ENCODE assay signal across 19 cellular contexts in genomic region chr15:96276438-96277210, GRCh38. TPM values are rescaled to one million over a fixed set of nuclear protein-coding genes. Genes with fewer than 3 reads are reported as not detected.
DNase-seq lines count a peak whose midpoint lies in the region; ATAC-seq, FAIRE-seq and TF ChIP-seq lines count a peak whose summit lies in the region.
"Had no signal": no experiment of that assay in that cellular context is flagged by ENCODE, and none has a peak within 500 bp of the region (broad histone marks: within the 10 kb centered on the region; RNA-seq: fewer than 3 reads in every experiment).

No MANE protein-coding gene starts in this region.

- POLR2A ChIA-PET in IMR-90 (lab: Charles Lee; ENCODE audit: unreplicated experiment), result no interaction called here
- POLR2A ChIA-PET in HepG2 (lab: Yijun Ruan, JAX), result no interaction called here

- H2AFZ ChIP-seq in IMR-90 (replicated peaks; ENCODE audit: low read length, poor library complexity) (no peak overlapping the region), mammary epithelial cell (ENCODE audit: low read depth, low read length) (no peak overlapping the region), HepG2 (ENCODE audit: low read length) (no peak overlapping the region)

- H2BK15ac ChIP-seq in IMR-90 (ENCODE audit: low read depth, low read length), result no peak overlapping the region

- H3K4me3 ChIP-seq in IMR-90 (ENCODE audit: insufficient read depth, low read depth, low read length) (no peak overlapping the region), mammary epithelial cell (replicated peaks in 1 of 3; ENCODE audit: insufficient read depth in 1 of 3, low read depth in 2 of 3, low read length in 3 of 3) (no peak overlapping the region), foreskin fibroblast (ENCODE audit: low read depth in 1 of 2, low read length in 2 of 2) (no peak overlapping the region), HepG2 (replicated peaks in 1 of 3; ENCODE audit: insufficient read depth in 1 of 3, low read depth in 2 of 3, low read length in 3 of 3) (no peak overlapping the region)
- H3K4me3 ChIP-seq: colonic mucosa had no signal

- H3K36me3 ChIP-seq in IMR-90 (ENCODE audit: control insufficient read depth, insufficient read depth, low read length) (peaks cover 5% of the 10 kb centered on the region; the same call in 1 of the 2 replicates), mammary epithelial cell (ENCODE audit: insufficient read depth, low read length) (no peaks in the 10 kb centered on the region), HepG2 (replicated peaks in 1 of 2; ENCODE audit: control insufficient read depth in 1 of 2, insufficient read depth in 2 of 2, low read length in 2 of 2) (no peaks in the 10 kb centered on the region)
- H3K36me3 ChIP-seq: colonic mucosa had no signal

- CTCF ChIA-PET in IMR-90 (lab: Yijun Ruan, JAX) (interaction anchor here (1.0 kb wide), 1 partner anchor 8 kb away, joined by 4 read pairs; no protein-coding TSS in a partner anchor), mammary epithelial cell (lab: Charles Lee; ENCODE audit: low non-redundant PET) (no interaction called here), HepG2 (lab: Yijun Ruan, JAX; ENCODE audit: low intra/inter-chr PET ratio, low total read pairs) (no interaction called here)

- in situ Hi-C loops in IMR-90 (cut with MboI; ENCODE audit: low sequenced_read_pairs), result no loop called here
- in situ Hi-C loops in mammary epithelial cell (cut with MboI; ENCODE audit: low sequenced_read_pairs in 2 of 2), result loop anchor here in 1 of 2 donors (10.0 kb wide), 1 partner anchor 48 kb away; no protein-coding TSS in a partner anchor
- in situ Hi-C loops in HepG2 (cut with HindIII; ENCODE audit: extremely low pct_ligation_motif_present, low pct_unique_long_range_greater_than_20kb), result no loop called here

- no peak overlapping the region for H2AK9ac ChIP-seq in IMR-90 (replicated peaks; ENCODE audit: low read depth, low read length, poor library complexity)

- no peak overlapping the region for H3K23ac ChIP-seq in IMR-90 (ENCODE audit: low read depth, low read length)

- H2BK120ac ChIP-seq in IMR-90 (ENCODE audit: low read depth, low read length), result peak overlapping the region; percentile 50; the same call in 1 of the 2 replicates

- H3K18ac ChIP-seq in IMR-90 (ENCODE audit: low read depth, low read length), result no peak overlapping the region; the same call in 1 of the 2 replicates

- H3K27ac ChIP-seq in IMR-90 (ENCODE audit: insufficient read depth, low read length) (peak overlapping the region; percentile 35; the same call in 1 of the 2 replicates), mammary epithelial cell (ENCODE audit: insufficient read depth, low read depth, low read length) (peak overlapping the region; percentile 2), HepG2 (ENCODE audit: extremely low read length, insufficient read depth, low read length) (no peak overlapping the region)
- H3K27ac ChIP-seq: colonic mucosa, KMS-11 had no signal

- H3K4me1 ChIP-seq in IMR-90 (ENCODE audit: control insufficient read depth, insufficient read depth, low read length) (peaks cover 14% of the 10 kb centered on the region), mammary epithelial cell (ENCODE audit: insufficient read depth, low read length) (peaks cover 39% of the 10 kb centered on the region), HepG2 (ENCODE audit: insufficient read depth, low read length) (peaks cover 2% of the 10 kb centered on the region)
- H3K4me1 ChIP-seq: colonic mucosa had no signal

- BruUV-seq in IMR-90 (replicated peaks; lab: Mats Ljungman, UMichigan) (no TSS peak), mammary epithelial cell (replicated peaks; lab: Mats Ljungman, UMichigan) (no TSS peak), HepG2 (replicated peaks; lab: Mats Ljungman, UMichigan) (no TSS peak)

- H3K9ac ChIP-seq in IMR-90 (ENCODE audit: low read depth, low read length), result no peak overlapping the region
- H3K9ac ChIP-seq in mammary epithelial cell (ENCODE audit: insufficient read depth, low read length), result no peak overlapping the region
- no peak overlapping the region for H3K9ac ChIP-seq in HepG2 (ENCODE audit: insufficient read depth, low read depth, low read length)
- H3K9ac ChIP-seq: KMS-11 had no signal

- H4K20me1 ChIP-seq in IMR-90 (ENCODE audit: insufficient read depth, low read length), result no peaks in the 10 kb centered on the region
- H4K20me1 ChIP-seq in mammary epithelial cell (ENCODE audit: insufficient read depth, low read length), result no peaks in the 10 kb centered on the region
- H4K20me1 ChIP-seq in HepG2 (ENCODE audit: insufficient read depth, low read length), result no peaks in the 10 kb centered on the region

- peak overlapping the region; percentile 22; the same call in 1 of the 2 replicates for H3K4ac ChIP-seq in IMR-90 (ENCODE audit: low read depth, low read length)

- no peaks in the 10 kb centered on the region for H3K9me3 ChIP-seq in IMR-90 (ENCODE audit: control insufficient read depth, insufficient read depth, low read length)
- H3K9me3 ChIP-seq in mammary epithelial cell (replicated peaks; ENCODE audit: insufficient read depth, low read length), result no peaks in the 10 kb centered on the region
- H3K9me3 ChIP-seq in HepG2 (ENCODE audit: low read length), result no peaks in the 10 kb centered on the region
- H3K9me3 ChIP-seq: colonic mucosa had no signal

- H3K27me3 ChIP-seq in IMR-90 (ENCODE audit: control insufficient read depth, insufficient read depth, low read length), result no peaks in the 10 kb centered on the region
- no peaks in the 10 kb centered on the region for H3K27me3 ChIP-seq in mammary epithelial cell (ENCODE audit: insufficient read depth, low read length)
- no peaks in the 10 kb centered on the region for H3K27me3 ChIP-seq in HepG2 (ENCODE audit: control insufficient read depth in 1 of 2, insufficient read depth in 2 of 2, low read length in 2 of 2)
- H3K27me3 ChIP-seq: colonic mucosa had no signal

- H4K8ac ChIP-seq in IMR-90 (ENCODE audit: low read depth in 2 of 2, low read length in 2 of 2), result no peak overlapping the region; a peak in 1 of 4 replicates

- peak overlapping the region; percentile 71 for H3K14ac ChIP-seq in IMR-90 (replicated peaks; ENCODE audit: low read depth, low read length)

- H2BK5ac ChIP-seq in IMR-90 (ENCODE audit: low read depth, low read length, poor library complexity, severe bottlenecking), result peak overlapping the region; percentile 75

- dilution Hi-C loops in IMR-90 (cut with HindIII; ENCODE audit: low sequenced_read_pairs, unreplicated experiment) (no loop called here), mammary epithelial cell (cut with HindIII; ENCODE audit: low sequenced_read_pairs) (no loop called here)

- H4K5ac ChIP-seq in IMR-90 (ENCODE audit: low read depth, low read length), result no peak overlapping the region

- H3K56ac ChIP-seq in IMR-90 (ENCODE audit: extremely low read depth, insufficient read depth, low read length), result no peak overlapping the region

- no peak for TF ChIP-seq POLR2A in IMR-90 (IDR thresholded peaks at IDR 0.05; ENCODE audit: low read depth, low read length)
- no peak for TF ChIP-seq POLR2A in HepG2 (IDR thresholded peaks at IDR 0.05; ENCODE audit: insufficient read depth in 1 of 2, low read depth in 2 of 2, low read length in 2 of 2)

- WGBS in IMR-90 (ENCODE audit: extremely low coverage in 2 of 2, insufficient read length in 1 of 2), 2 experiments, result no CpG with 5 or more reads among the region's 4 CpGs
- 98% methylated on average over 4 of the region's 4 CpGs for WGBS in mammary epithelial cell (ENCODE audit: low coverage, missing lambda C conversion rate)
- WGBS in HepG2 (ENCODE audit: low lambda C conversion rate), result 96% methylated on average over 4 of the region's 4 CpGs

- TF ChIP-seq RAD21 in IMR-90 (IDR thresholded peaks at IDR 0.05; ENCODE audit: low read length), result no peak
- no peak for TF ChIP-seq RAD21 in HepG2 (CRISPR knock-in tag; IDR thresholded peaks at IDR 0.05)

- H3K79me2 ChIP-seq in mammary epithelial cell (ENCODE audit: insufficient read depth, low read length) (no peaks in the 10 kb centered on the region), HepG2 (ENCODE audit: insufficient read depth, low read length) (no peaks in the 10 kb centered on the region)

- no peak overlapping the region; the same call in 1 of the 2 replicates for H4K91ac ChIP-seq in IMR-90 (ENCODE audit: insufficient read depth, low read depth, low read length)

- peak overlapping the region; percentile 92; the same call in 1 of the 2 replicates for H2AK5ac ChIP-seq in IMR-90 (ENCODE audit: low read depth, low read length)

- intact Hi-C loops in IMR-90 (cut with micrococcal nuclease) (no loop called here), mammary epithelial cell (cut with micrococcal nuclease) (loop anchor here (1.0 kb wide), 1 partner anchor 50 kb away; no protein-coding TSS in a partner anchor), HepG2 (cut with micrococcal nuclease; ENCODE audit: unreplicated experiment) (no loop called here)

- TF ChIP-seq CTCF in IMR-90 (conservative IDR thresholded peaks at IDR 0.05; ENCODE audit: low read depth, low read length) (no peak), mammary epithelial cell (conservative IDR thresholded peaks at IDR 0.05 in 1 of 2, IDR thresholded peaks at IDR 0.05 in 1 of 2; ENCODE audit: extremely low read depth in 1 of 2, insufficient read depth in 1 of 2, low read depth in 1 of 2, low read length in 2 of 2) (no peak), foreskin fibroblast (IDR thresholded peaks at IDR 0.05; ENCODE audit: low read depth, low read length) (no peak), HepG2 (CRISPR knock-in tag; IDR thresholded peaks at IDR 0.05) (no peak)

- H3K79me1 ChIP-seq in IMR-90 (ENCODE audit: low read depth in 1 of 2, low read length in 2 of 2), result peaks cover 5 to 16% of the 10 kb centered on the region in 2 experiments; a peak in 3 of 4 replicates

- peak overlapping the region; percentile 86; the same call in 1 of the 2 replicates for H2BK20ac ChIP-seq in IMR-90 (ENCODE audit: low read depth, low read length)

- no peak for TF ChIP-seq EP300 in HepG2 (IDR thresholded peaks at IDR 0.05; ENCODE audit: low read depth in 2 of 2, low read length in 2 of 2)
- no peak for TF ChIP-seq EP300 in HepG2 (CRISPR knock-in tag; IDR thresholded peaks at IDR 0.05; ENCODE audit: borderline replicate concordance)

- no peaks in the 10 kb centered on the region for H3K9me1 ChIP-seq in IMR-90 (ENCODE audit: insufficient read depth, low read length)

- peak; percentile 42 for ATAC-seq in IMR-90 (ENCODE audit: low read depth)
- ATAC-seq in HepG2, result no peak
- ATAC-seq in HG03432 (IDR thresholded peaks at IDR 0.05; ENCODE audit: unreplicated experiment), result no peak
- ATAC-seq: left lobe of liver; stimulated activated naive CD8-positive, alpha-beta T cell treated with anti-CD3 and anti-CD28 coated beads, Interleukin-15, Interleukin-2, amounts not matched to agents 100 U/mL and 50 U/mL, for 24 hours had no signal

- no peak for FAIRE-seq in HepG2 (lab: Jason Lieb, UNC)

- DNase-seq in AG08396 (ENCODE audit: low spot score), result peak; percentile 39
- peak; percentile 85 for DNase-seq in IMR-90
- DNase-seq in mammary epithelial cell, result no peak
- peak; percentile 70 to 83 for DNase-seq in foreskin fibroblast
- no peak for DNase-seq in HepG2 (ENCODE audit: low spot score)
- DNase-seq in NCI-H1105 treated with DMSO at 0.1 percent for 48 hours (lab: John Stamatoyannopoulos, UW), result no peak
- DNase-seq in DMS79 treated with DMSO at 0.1 percent for 48 hours (lab: John Stamatoyannopoulos, UW), result no peak
- DNase-seq: ACHN; activated CD4-positive, alpha-beta T cell treated with anti-CD3 and anti-CD28 coated beads, Interleukin-2, amount 50 U/mL, for 48 hours; activated T-cell treated with anti-CD3 and anti-CD28 coated beads, Interleukin-2, amount 50 U/mL, for 48 hours; Calu3; colonic mucosa; GF-D8; NCI-H1436; posterior cingulate gyrus; stimulated activated naive CD8-positive, alpha-beta T cell treated with anti-CD3 and anti-CD28 coated beads, Interleukin-15, Interleukin-2, amounts not matched to agents 100 U/mL and 50 U/mL, for 24 hours had no signal

- H3K4me2 ChIP-seq in IMR-90 (ENCODE audit: low read depth, low read length) (no peak overlapping the region; the same call in 1 of the 2 replicates), mammary epithelial cell (ENCODE audit: insufficient read depth, low read depth, low read length) (peak overlapping the region; percentile 18), HepG2 (ENCODE audit: low read depth, low read length) (no peak overlapping the region)
- H3K4me2 ChIP-seq: KMS-11 had no signal

RNA-seq across cellular contexts. Expression of gene NR2F2, which starts 53.9 kb away (rescaled TPM):
- 20.3 and 28.1 TPM in 2 replicates for total RNA-seq in IMR-90 (2012; rRNA removed)
- 161 and 185 TPM in 2 replicates for polyA plus RNA-seq in IMR-90 (2012; rRNA removed)
- 113 and 142 TPM in 2 replicates for polyA plus RNA-seq in IMR-90 (2012; cell fraction: cytosol; rRNA removed)
- polyA plus RNA-seq in IMR-90 (2012; cell fraction: nucleus; rRNA removed; ENCODE audit: low replicate concordance), result 109 and 182 TPM in 2 replicates
- total RNA-seq in mammary epithelial cell, result 10 to 100 TPM in 1 of 2 donors, 1 to 10 TPM in 1; 3.2 to 34.1 TPM
- polyA plus RNA-seq in mammary epithelial cell, result 17.8 TPM
- polyA minus RNA-seq in mammary epithelial cell, result 31.9 TPM
- 3.5 and 5.0 TPM in 2 replicates for total RNA-seq in HepG2 (2016; rRNA removed; fragmentation: Illumina TruSeq; extraction: Trizol)
- 0.61 and 0.79 TPM in 2 replicates for total RNA-seq in HepG2 (2016; cell fraction: cytosol; rRNA removed; fragmentation: Illumina TruSeq; extraction: Trizol; ENCODE audit: low read depth)
- total RNA-seq in HepG2 (2016; cell fraction: insoluble cytoplasmic fraction; rRNA removed; fragmentation: Illumina TruSeq; extraction: Trizol), result 3.8 and 4.3 TPM in 2 replicates
- 2.4 and 2.8 TPM in 2 replicates for total RNA-seq in HepG2 (2016; cell fraction: membrane; rRNA removed; fragmentation: Illumina TruSeq; extraction: Trizol)
- 8.2 and 8.4 TPM in 2 replicates for total RNA-seq in HepG2 (2016; cell fraction: nucleus; rRNA removed; fragmentation: Illumina TruSeq; extraction: Trizol)
- 4.0 and 4.7 TPM in 2 replicates for polyA plus RNA-seq in HepG2 (2011; rRNA removed)
- polyA plus RNA-seq in HepG2 (2011; cell fraction: cytosol; rRNA removed), result 3.5 and 3.6 TPM in 2 replicates
- polyA plus RNA-seq in HepG2 (2011; cell fraction: nucleus; rRNA removed), result 13.5 and 15.0 TPM in 2 replicates
- polyA plus RNA-seq in HepG2 (2012), result 20.1 and 28.6 TPM in 2 replicates
- polyA plus RNA-seq in HepG2 (2016; cell fraction: cytosol; fragmentation: Illumina TruSeq; extraction: Trizol; ENCODE audit: low read depth), result 0.70 TPM in 2 replicates
- polyA plus RNA-seq in HepG2 (2016; cell fraction: insoluble cytoplasmic fraction; fragmentation: Illumina TruSeq; extraction: Trizol; ENCODE audit: low read depth), result 14.4 and 16.5 TPM in 2 replicates
- 3.3 and 3.6 TPM in 2 replicates for polyA plus RNA-seq in HepG2 (2016; cell fraction: membrane; fragmentation: Illumina TruSeq; extraction: Trizol; ENCODE audit: low read depth)
- polyA plus RNA-seq in HepG2 (2016; cell fraction: nucleus; fragmentation: Illumina TruSeq; extraction: Trizol; ENCODE audit: insufficient read depth, low read depth), result 27.1 and 27.3 TPM in 2 replicates
- 15.2 and 51.3 TPM in 2 replicates for polyA minus RNA-seq in HepG2 (2011; rRNA and poly(A)+ RNA removed; ENCODE audit: low replicate concordance)
- polyA minus RNA-seq in HepG2 (2011; cell fraction: cytosol; rRNA and poly(A)+ RNA removed), result 6.7 and 11.9 TPM in 2 replicates
- polyA minus RNA-seq in HepG2 (2011; cell fraction: nucleus; rRNA and poly(A)+ RNA removed), result 11.7 and 14.2 TPM in 2 replicates

Comparison
In these comparisons a context has a peak if more than half of its experiments do, and no peak if none do; other contexts are left out.
1. DNase-seq: peak in AG08396 (single experiment), IMR-90 (single experiment) and foreskin fibroblast (2 of 2); none in mammary epithelial cell (single experiment), HepG2 (single experiment), NCI-H1105 treated with DMSO at 0.1 percent for 48 hours (single experiment) and DMS79 treated with DMSO at 0.1 percent for 48 hours (single experiment).